In the genomic region with DNA sequence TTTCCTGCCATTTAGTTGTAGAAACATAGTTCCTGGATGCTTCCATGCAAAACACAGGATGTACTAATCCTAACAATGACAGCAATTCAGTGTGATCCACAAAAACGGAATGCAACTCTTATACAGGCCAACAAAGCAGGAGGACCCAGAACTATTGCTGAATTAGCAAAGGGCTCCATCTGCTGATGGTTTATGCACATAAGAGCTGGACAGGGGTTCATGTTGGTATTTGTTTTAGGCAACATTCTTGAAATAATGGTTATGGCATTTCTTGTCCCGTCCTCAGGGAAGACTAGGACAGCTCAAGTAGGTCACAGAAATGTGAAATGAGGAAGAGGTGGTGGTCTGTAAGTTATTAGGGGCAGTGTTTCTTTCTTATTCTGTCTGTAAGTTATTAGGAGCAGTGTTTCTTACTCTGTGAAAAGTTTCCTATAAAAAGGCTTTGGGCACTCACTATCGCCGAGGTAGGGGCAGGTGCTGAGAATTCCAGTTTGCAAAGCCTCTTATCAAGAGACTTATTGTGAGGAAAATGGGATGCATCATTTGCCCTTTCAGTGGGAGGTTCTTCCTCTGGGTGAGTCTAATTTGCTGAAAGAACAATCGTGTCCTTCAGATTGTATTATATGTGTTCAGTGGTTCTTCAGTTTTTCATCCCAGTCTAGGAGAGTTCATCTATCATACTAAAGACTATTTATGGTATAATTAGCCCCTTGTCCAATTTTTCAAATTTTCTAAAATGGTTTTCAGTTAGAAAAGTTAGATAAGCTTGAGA, we compare ENCODE assay signal across 8 cellular contexts.
DNase-seq lines count a peak whose midpoint lies in the region; ATAC-seq and TF ChIP-seq lines count a peak whose summit lies in the region.

No MANE protein-coding gene starts in this region.

- H3K27me3 ChIP-seq in vagina, result no peaks in the 10 kb centered on the region

- no peaks in the 10 kb centered on the region for H3K4me1 ChIP-seq in vagina

- peak; percentile 67 for ATAC-seq in HG03521 (IDR thresholded peaks at IDR 0.05; ENCODE audit: unreplicated experiment)
- no peak for ATAC-seq in HG03460 (IDR thresholded peaks at IDR 0.05; ENCODE audit: unreplicated experiment)

- H3K9me3 ChIP-seq in vagina, result no peaks in the 10 kb centered on the region

- no peak overlapping the region for H3K27ac ChIP-seq in vagina

- intact Hi-C loops in vagina (cut with DNase I), result no loop called here

- TF ChIP-seq CTCF in GM13976 (IDR thresholded peaks at IDR 0.05; ENCODE audit: borderline replicate concordance, control extremely low read depth, extremely low read depth, insufficient read depth, missing control alignments), result peak; percentile 13
- TF ChIP-seq CTCF in vagina (IDR thresholded peaks at IDR 0.05), result no peak

- no peaks in the 10 kb centered on the region for H3K36me3 ChIP-seq in vagina

- no peak for TF ChIP-seq POLR2A in vagina (IDR thresholded peaks at IDR 0.05)

- DNase-seq in Ammon's horn (ENCODE audit: low spot score) (peak; percentile 72), GM13976 (ENCODE audit: low spot score) (peak; percentile 60), NCI-H748 (lab: John Stamatoyannopoulos, UW; ENCODE audit: unreplicated experiment) (peak; percentile 87), T47D (ENCODE audit: low read depth in 1 of 2, low spot score in 1 of 2) (peak; percentile 72 to 74), left kidney (ENCODE audit: low read depth, low spot score) (peak; percentile 78), vagina (ENCODE audit: extremely low spot score in 2 of 2) (no peak)

- in situ Hi-C loops in GM13976 (cut with MboI; ENCODE audit: low sequenced_read_pairs, unreplicated experiment) (no loop called here), T47D (cut with HindIII; ENCODE audit: low pct_unique_long_range_greater_than_20kb, low sequenced_read_pairs) (no loop called here)

- peak overlapping the region in 1 of 2 donors; percentile 22 for H3K4me3 ChIP-seq in vagina

Comparison
In these comparisons a context has a peak if more than half of its experiments do, and no peak if none do; other contexts are left out.
1. DNase-seq: peak in Ammon's horn (single experiment), GM13976 (single experiment), NCI-H748 (single experiment), T47D (2 of 2) and left kidney (single experiment); none in vagina (0 of 2).